ENCODE assay signal across 29 cellular contexts in genomic region chr1:93917302-93917701, GRCh38.
"Had no signal": no experiment of that assay in that cellular context is flagged by ENCODE, and none has a peak within 500 bp of the region (broad histone marks: within the 10 kb centered on the region; RNA-seq: fewer than 3 reads in every experiment).

No MANE protein-coding gene starts in this region.

- H3K79me2 ChIP-seq: hepatocyte had no signal

- ATAC-seq: effector memory CD8-positive, alpha-beta T cell; esophagus mucosa; foreskin keratinocyte; gastrocnemius medialis; gastroesophageal sphincter; heart left ventricle; heart right ventricle had no signal

- H3K36me3 ChIP-seq: colonic mucosa, esophagus muscularis mucosa, esophagus squamous epithelium, gastrocnemius medialis, gastroesophageal sphincter, heart left ventricle, heart right ventricle had no signal

- H3K27me3 ChIP-seq: colonic mucosa, dorsolateral prefrontal cortex, esophagus muscularis mucosa, esophagus squamous epithelium, gastrocnemius medialis, gastroesophageal sphincter, heart left ventricle, heart right ventricle, hepatocyte had no signal

- DNase-seq: colonic mucosa; cortex of kidney; dermis blood vessel endothelial cell; dorsolateral prefrontal cortex; effector CD4-positive, alpha-beta T cell; effector CD8-positive, alpha-beta T cell; effector memory CD4-positive, alpha-beta T cell; effector memory CD8-positive, alpha-beta T cell; endodermal cell; erythroblast; esophagus squamous epithelium; foreskin fibroblast; foreskin keratinocyte; foreskin melanocyte; gastrocnemius medialis; glutamatergic neuron; head of caudate nucleus; heart left ventricle; heart right ventricle had no signal

- FAIRE-seq: colon, endometrium, frontal cortex had no signal

- H3K27ac ChIP-seq: colonic mucosa, coronary artery, dorsolateral prefrontal cortex, epithelial cell of prostate, esophagus muscularis mucosa, esophagus squamous epithelium, foreskin keratinocyte, gastrocnemius medialis, gastroesophageal sphincter, heart left ventricle, heart right ventricle, hepatocyte had no signal

- H3K27ac Mint-ChIP-seq: dendritic cell treated with granulocyte-macrophage colony-stimulating factor and Interleukin-4, amounts not matched to agents 40 ng/mL and 50 ng/mL, for 4 days; effector memory CD8-positive, alpha-beta T cell; endodermal cell had no signal

- H3K4me3 ChIP-seq: colonic mucosa, coronary artery, dorsolateral prefrontal cortex, esophagus muscularis mucosa, esophagus squamous epithelium, gastrocnemius medialis, gastroesophageal sphincter, heart left ventricle, heart right ventricle, hepatocyte had no signal

- H3K4me1 ChIP-seq: colonic mucosa, esophagus muscularis mucosa, esophagus squamous epithelium, foreskin keratinocyte, gastrocnemius medialis, gastroesophageal sphincter, heart left ventricle, heart right ventricle had no signal

- H3K27me3 Mint-ChIP-seq: effector memory CD8-positive, alpha-beta T cell had no signal

- H3K9me3 ChIP-seq: colonic mucosa, gastrocnemius medialis had no signal

- H2AFZ ChIP-seq: hepatocyte had no signal

- H3K4me2 ChIP-seq: hepatocyte had no signal

- H3K9me3 Mint-ChIP-seq: dendritic cell treated with granulocyte-macrophage colony-stimulating factor and Interleukin-4, amounts not matched to agents 40 ng/mL and 50 ng/mL, for 4 days; effector memory CD8-positive, alpha-beta T cell had no signal

- H3K4me3 Mint-ChIP-seq: dendritic cell treated with granulocyte-macrophage colony-stimulating factor and Interleukin-4, amounts not matched to agents 40 ng/mL and 50 ng/mL, for 4 days; effector memory CD8-positive, alpha-beta T cell; endodermal cell had no signal
